9 cellular contexts compared by ENCODE assay signal in genomic region chr2:194135463-194135862, GRCh38.
"Had no signal": no experiment of that assay in that cellular context is flagged by ENCODE, and none has a peak within 500 bp of the region (broad histone marks: within the 10 kb centered on the region; RNA-seq: fewer than 3 reads in every experiment).

No MANE protein-coding gene starts in this region.

- H3K9me3 Mint-ChIP-seq: HFFc6 had no signal

- FAIRE-seq: H1, H54 had no signal

- H3K27ac ChIP-seq: HL-60 had no signal

- DNase-seq: HFFc6, IMR-90, KBM-7 had no signal

- H3K4me3 ChIP-seq: GM23338, HAP-1 had no signal

- H3K4me3 Mint-ChIP-seq: HFFc6 had no signal

- H3K27ac Mint-ChIP-seq: HFFc6 had no signal

- H3K36me3 ChIP-seq: HAP-1 had no signal

- ATAC-seq: GM23338, HCT116 had no signal

- H3K9me3 ChIP-seq: HAP-1 had no signal

- H3K4me2 ChIP-seq: GM23338 had no signal
